Comparison of ENCODE assay signal across 1 cellular context in the genomic region with DNA sequence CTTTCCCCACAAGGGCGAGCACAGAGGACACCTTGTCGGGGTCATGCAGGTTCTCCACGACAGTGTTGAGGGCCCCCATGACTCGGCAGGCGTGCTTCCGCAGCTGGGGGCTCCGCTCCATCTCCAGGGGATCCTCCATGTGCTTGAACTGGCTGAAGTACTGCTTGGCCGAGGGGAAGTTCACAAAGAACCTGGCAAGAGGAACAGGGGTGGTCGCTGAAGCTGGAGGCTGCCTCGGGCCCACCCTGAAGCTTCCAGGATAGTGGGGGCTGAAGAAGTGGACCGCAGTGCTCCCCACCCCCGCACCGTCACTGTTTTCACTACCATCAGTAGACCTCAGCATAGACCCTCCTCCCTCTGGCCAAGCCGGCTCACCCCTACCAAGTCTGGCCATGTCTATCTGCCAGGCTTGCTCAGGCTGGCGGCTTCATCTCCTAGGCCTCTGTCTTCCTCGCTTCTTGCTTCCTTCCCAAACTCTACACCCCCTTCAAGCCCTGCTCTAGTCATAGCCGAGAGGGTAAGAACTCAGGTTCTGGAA.
TF ChIP-seq lines count a peak whose summit lies in the region.

No MANE protein-coding gene starts in this region.

TF ChIP-seq in SK-N-SH, 30 proteins besides CTCF, POLR2A, EP300 and RAD21 (continued from another document):
- TF ChIP-seq, protein P1, sequence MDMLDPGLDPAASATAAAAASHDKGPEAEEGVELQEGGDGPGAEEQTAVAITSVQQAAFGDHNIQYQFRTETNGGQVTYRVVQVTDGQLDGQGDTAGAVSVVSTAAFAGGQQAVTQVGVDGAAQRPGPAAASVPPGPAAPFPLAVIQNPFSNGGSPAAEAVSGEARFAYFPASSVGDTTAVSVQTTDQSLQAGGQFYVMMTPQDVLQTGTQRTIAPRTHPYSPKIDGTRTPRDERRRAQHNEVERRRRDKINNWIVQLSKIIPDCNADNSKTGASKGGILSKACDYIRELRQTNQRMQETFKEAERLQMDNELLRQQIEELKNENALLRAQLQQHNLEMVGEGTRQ (IDR thresholded peaks at IDR 0.05; ENCODE audit: borderline replicate concordance, low read depth, low read length), result no peak
